ENCODE assay signal across 9 cellular contexts in the genomic region with DNA sequence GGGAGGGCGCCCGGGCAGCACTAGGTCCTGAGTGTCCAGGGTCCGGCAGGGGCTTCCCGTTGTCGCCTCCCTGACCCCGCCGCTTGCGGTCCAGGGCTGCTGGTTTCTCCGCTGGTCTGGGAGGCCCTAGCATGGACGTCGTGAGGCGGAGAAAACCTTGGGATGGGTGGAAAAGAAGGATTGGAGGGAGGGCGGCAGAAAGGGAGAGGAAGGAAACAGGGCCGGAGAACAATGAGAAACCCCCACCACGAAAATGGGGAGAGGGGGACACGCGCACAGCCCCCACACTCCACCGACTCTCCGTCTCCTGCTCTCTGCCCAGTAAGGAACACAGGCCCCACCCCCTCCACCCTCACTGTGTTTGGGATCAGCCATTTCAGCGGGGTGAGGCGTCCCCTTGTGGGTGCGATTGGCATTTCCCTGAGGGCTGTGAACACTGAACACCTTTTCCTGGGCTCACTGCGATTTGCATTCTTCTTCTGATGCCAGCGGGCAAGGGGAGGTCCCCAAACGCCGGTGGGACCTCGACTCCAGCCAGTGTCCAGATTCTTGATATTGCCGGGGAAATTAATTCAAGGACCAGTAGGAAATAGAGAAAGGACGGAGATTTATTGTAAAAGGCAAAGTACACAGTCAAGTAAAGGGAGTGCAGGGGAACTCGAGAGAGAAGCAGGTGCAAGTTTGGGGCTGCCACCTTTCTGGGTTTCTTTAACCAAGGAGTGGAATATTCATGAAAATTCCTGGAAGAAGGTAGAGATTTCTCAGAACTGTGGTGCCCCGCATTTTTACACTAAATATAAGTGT. TPM values are rescaled to one million over a fixed set of nuclear protein-coding genes. Genes with fewer than 3 reads are reported as not detected.
DNase-seq lines count a peak whose midpoint lies in the region; ATAC-seq and TF ChIP-seq lines count a peak whose summit lies in the region.
"Had no signal": no experiment of that assay in that cellular context is flagged by ENCODE, and none has a peak within 500 bp of the region (broad histone marks: within the 10 kb centered on the region; RNA-seq: fewer than 3 reads in every experiment).

No MANE protein-coding gene starts in this region.

- peaks cover 6% of the 10 kb centered on the region for H3K4me1 ChIP-seq in OCI-LY1 (ENCODE audit: insufficient read depth, low read length, severe bottlenecking)
- H3K4me1 ChIP-seq in esophagus squamous epithelium = peaks cover 16 to 46% (median 24%) of the 10 kb centered on the region in 3 donors

- no peak overlapping the region for H3K4me2 ChIP-seq in OCI-LY1 (ENCODE audit: low read length)

- TF ChIP-seq POLR2A in esophagus squamous epithelium (IDR thresholded peaks at IDR 0.05) = peak in 1 of 4 donors; percentile 17

- no peak overlapping the region for H2AFZ ChIP-seq in OCI-LY1 (ENCODE audit: low read length)

- H3F3A ChIP-seq in OCI-LY1 (ENCODE audit: insufficient read depth, low read length) = no peaks in the 10 kb centered on the region

- no peak for ATAC-seq in HG02763 (IDR thresholded peaks at IDR 0.05; ENCODE audit: unreplicated experiment)

- no peaks in the 10 kb centered on the region for H4K20me1 ChIP-seq in OCI-LY1 (ENCODE audit: insufficient read depth, low read length)

- intact Hi-C loops in esophagus squamous epithelium (cut with DNase I) = no loop called here

- H3K36me3 ChIP-seq in OCI-LY1 (ENCODE audit: insufficient read depth, low read length) = no peaks in the 10 kb centered on the region
- no peaks in the 10 kb centered on the region for H3K36me3 ChIP-seq in esophagus squamous epithelium
- H3K36me3 ChIP-seq: neutrophil had no signal

- no peaks in the 10 kb centered on the region for H3K9me2 ChIP-seq in OCI-LY1 (ENCODE audit: low read depth, low read length)

- no peak overlapping the region for H3K4me3 ChIP-seq in OCI-LY1 (ENCODE audit: low read depth, low read length, poor library complexity, severe bottlenecking)
- H3K4me3 ChIP-seq in esophagus squamous epithelium = peak overlapping the region; percentile 48 to 65 (median 57)

- H3K27me3 ChIP-seq in OCI-LY1 (ENCODE audit: insufficient read depth, low read length) = peaks cover 4% of the 10 kb centered on the region; the same call in 1 of the 2 replicates
- peaks cover 0 to 52% (median 4%) of the 10 kb centered on the region in 4 donors for H3K27me3 ChIP-seq in esophagus squamous epithelium

- H3K27ac ChIP-seq in OCI-LY1 (ENCODE audit: low read depth, low read length, poor library complexity, severe bottlenecking) = no peak overlapping the region
- H3K27ac ChIP-seq in esophagus squamous epithelium = peak overlapping the region; percentile 42 to 85 (median 79)
- H3K27ac ChIP-seq: neutrophil had no signal

- H3K79me2 ChIP-seq in OCI-LY1 (ENCODE audit: insufficient read depth, low read length) = no peaks in the 10 kb centered on the region

- 3 to 5% methylated on average over 14 to 15 of the region's 31 CpGs for WGBS in esophagus squamous epithelium, 2 donors

- peak; percentile 24 for DNase-seq in DMS79 treated with DMSO at 0.1 percent for 48 hours (lab: John Stamatoyannopoulos, UW)
- DNase-seq in HS-5 (ENCODE audit: low read depth) = peak; percentile 53
- DNase-seq in activated T-cell treated with anti-CD3 and anti-CD28 coated beads for 4 hours = peak; percentile 69
- peak; percentile 24 for DNase-seq in esophagus squamous epithelium (lab: John Stamatoyannopoulos, UW)
- DNase-seq in myocyte (ENCODE audit: low read depth) = peak; percentile 86
- DNase-seq in stimulated activated CD8-positive, alpha-beta memory T cell treated with anti-CD3 and anti-CD28 coated beads, Interleukin-7, amount 100 ng/mL, for 48 hours (ENCODE audit: extremely low read depth in 1 of 2, low read depth in 1 of 2) = peak; percentile 45 to 79

- H3K9me3 ChIP-seq in OCI-LY1 (ENCODE audit: low read length) = no peaks in the 10 kb centered on the region
- H3K9me3 ChIP-seq in esophagus squamous epithelium = no peaks in the 10 kb centered on the region
- H3K9me3 ChIP-seq: neutrophil had no signal

- no peak overlapping the region for H3K9ac ChIP-seq in OCI-LY1 (ENCODE audit: low read length)

- peak; percentile 67 for TF ChIP-seq CTCF in OCI-LY1 (IDR thresholded peaks at IDR 0.05; ENCODE audit: low read length)
- peak; percentile 83 to 99 (median 96) for TF ChIP-seq CTCF in esophagus squamous epithelium (IDR thresholded peaks at IDR 0.05)

RNA-seq across cellular contexts. Expression of a gene that starts 3.3 kb away (rescaled TPM):
- 10 to 100 TPM in 3 of 4 donors, 1 to 10 TPM in 1; 9.0 to 26.8 (median 13.5) TPM for total RNA-seq in esophagus squamous epithelium
- total RNA-seq in myocyte = not detected in 2 replicates
- 0.88 TPM for polyA plus RNA-seq in myocyte (2012)

RNA-seq across cellular contexts. Expression of a gene that starts 15.6 kb away (rescaled TPM):
- 10 to 100 TPM in 1 of 4 donors, 1 to 10 TPM in 3; 2.9 to 11.1 (median 4.6) TPM for total RNA-seq in esophagus squamous epithelium
- 5.8 and 6.6 TPM in 2 replicates for total RNA-seq in myocyte
- polyA plus RNA-seq in myocyte (2012) = 13.9 TPM

RNA-seq across cellular contexts. Expression of a gene that starts 28.3 kb away (rescaled TPM):
- 10 to 100 TPM; 50.1 to 90.1 (median 67.9) TPM for total RNA-seq in esophagus squamous epithelium
- 4.1 and 6.8 TPM in 2 replicates for total RNA-seq in myocyte
- polyA plus RNA-seq in myocyte (2012) = 4.8 TPM

RNA-seq across cellular contexts. Expression of a gene that starts 37.6 kb away (rescaled TPM):
- total RNA-seq in esophagus squamous epithelium (under 1 TPM in 2 of 4 donors, not detected in 2; 0.26 to 0.27 TPM), myocyte (0.16 and 0.26 TPM in 2 replicates)
- 1.6 TPM for polyA plus RNA-seq in myocyte (2012)

Comparison
In these comparisons a context has a peak if more than half of its experiments do, and no peak if none do; other contexts are left out.
1. DNase-seq: peak in every context shown above with its lines; median percentile 86 in myocyte; 69 in activated T-cell treated with anti-CD3 and anti-CD28 coated beads for 4 hours; 62 in stimulated activated CD8-positive, alpha-beta memory T cell treated with anti-CD3 and anti-CD28 coated beads, Interleukin-7, amount 100 ng/mL, for 48 hours; 53 in HS-5; 24 in DMS79 treated with DMSO at 0.1 percent for 48 hours; 24 in esophagus squamous epithelium.